In the genomic region with DNA sequence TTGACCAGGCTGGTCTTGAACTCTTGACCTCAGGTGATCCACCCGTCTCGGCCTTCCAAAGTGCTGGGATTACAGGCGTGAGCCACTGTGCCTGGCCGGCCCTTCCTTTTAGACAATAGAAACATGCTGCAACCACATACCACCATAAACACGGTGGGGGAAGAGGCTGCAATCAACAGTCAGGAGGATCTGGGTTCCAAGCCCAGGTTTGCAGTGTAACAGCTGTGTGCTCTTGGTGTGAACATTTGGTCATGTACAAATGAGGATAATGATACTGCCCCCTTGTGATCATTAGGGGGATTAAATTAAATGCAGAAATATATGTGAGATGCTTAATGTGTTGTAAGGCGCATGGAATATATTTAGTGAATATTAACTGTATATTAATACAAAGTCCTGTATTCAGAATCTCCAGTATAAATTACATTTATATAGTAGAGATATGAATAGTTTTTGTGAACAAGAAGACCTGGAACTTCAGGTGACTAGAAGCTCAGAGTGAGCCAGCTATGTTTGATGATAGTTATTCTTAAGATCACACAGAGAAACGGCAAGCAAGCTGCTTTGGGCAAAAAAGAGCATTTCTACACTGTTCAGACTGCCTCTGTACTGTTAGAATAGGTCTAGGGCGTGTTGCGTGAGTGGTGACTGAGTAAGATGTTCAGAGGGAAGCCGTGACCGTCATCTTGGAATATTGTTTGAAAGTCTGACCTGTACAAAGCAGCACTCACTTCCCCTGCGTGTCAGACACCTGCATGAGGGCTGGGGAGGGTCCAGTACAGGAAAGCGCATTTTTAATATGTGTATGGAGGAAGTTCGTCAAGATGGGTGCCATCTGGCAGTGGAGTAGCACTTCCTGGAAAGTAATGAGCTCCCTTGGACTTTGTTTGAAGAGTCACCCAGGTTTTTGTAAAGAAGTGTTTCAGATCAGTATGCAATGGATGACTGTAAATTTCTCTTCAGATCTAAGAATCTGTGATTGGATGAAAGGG, we compare ENCODE assay signal across 9 cellular contexts.
A peak's percentile ranks its signal among the peaks of the same experiment; 100 is the strongest.
DNase-seq lines count a peak whose midpoint lies in the region; ATAC-seq, FAIRE-seq and TF ChIP-seq lines count a peak whose summit lies in the region.
"Had no signal": no experiment of that assay in that cellular context is flagged by ENCODE, and none has a peak within 500 bp of the region (broad histone marks: within the 10 kb centered on the region; RNA-seq: fewer than 3 reads in every experiment).

No MANE protein-coding gene starts in this region.

- dilution Hi-C loops in keratinocyte (cut with MboI; ENCODE audit: extremely low pct_ligation_motif_present, low sequenced_read_pairs) = no loop called here

- H3K4me3 ChIP-seq in keratinocyte (ENCODE audit: control insufficient read depth in 2 of 3, extremely low read depth in 1 of 3, insufficient read depth in 2 of 3, low read depth in 1 of 3, low read length in 3 of 3) = no peak overlapping the region

- no peaks in the 10 kb centered on the region for H3K9me3 ChIP-seq in keratinocyte (ENCODE audit: control insufficient read depth, low read depth, low read length)

- H3K4me2 ChIP-seq in keratinocyte (ENCODE audit: control insufficient read depth, extremely low read depth, insufficient read depth, low read depth, low read length) = no peak overlapping the region

- no peaks in the 10 kb centered on the region for H3K9me1 ChIP-seq in keratinocyte (ENCODE audit: control insufficient read depth, extremely low read depth, insufficient read depth, low read length)

- H3K4me3 Mint-ChIP-seq in activated T-helper 17 cell treated with anti-CD3 and anti-CD28 coated beads, Interleukin-2, amount 50 U/mL, for 72 hours = no peak overlapping the region
- H3K4me3 Mint-ChIP-seq in type B pancreatic cell = peak overlapping the region; percentile 27
- H3K4me3 Mint-ChIP-seq: CD8-positive, alpha-beta memory T cell had no signal

- no peaks in the 10 kb centered on the region for H4K20me1 ChIP-seq in keratinocyte (ENCODE audit: control insufficient read depth, extremely low read depth, insufficient read depth, low read length)

- peak; percentile 25 to 56 (median 50) for TF ChIP-seq CTCF in keratinocyte (optimal IDR thresholded peaks at IDR 0.05 in 1 of 3, IDR thresholded peaks at IDR 0.05 in 1 of 3, conservative IDR thresholded peaks at IDR 0.05 in 1 of 3; ENCODE audit: extremely low read depth in 1 of 3, insufficient read depth in 2 of 3, low read length in 3 of 3)
- TF ChIP-seq CTCF in type B pancreatic cell (conservative IDR thresholded peaks at IDR 0.05) = peak; percentile 80

- no peaks in the 10 kb centered on the region for H3K9me3 Mint-ChIP-seq in activated T-helper 17 cell treated with anti-CD3 and anti-CD28 coated beads, Interleukin-2, amount 50 U/mL, for 72 hours
- no peaks in the 10 kb centered on the region for H3K9me3 Mint-ChIP-seq in type B pancreatic cell
- H3K9me3 Mint-ChIP-seq: CD8-positive, alpha-beta memory T cell had no signal

- H3K36me3 Mint-ChIP-seq in activated T-helper 17 cell treated with anti-CD3 and anti-CD28 coated beads, Interleukin-2, amount 50 U/mL, for 72 hours (ENCODE audit: low read depth) = no peaks in the 10 kb centered on the region
- H3K36me3 Mint-ChIP-seq in type B pancreatic cell = no peaks in the 10 kb centered on the region
- H3K36me3 Mint-ChIP-seq: CD8-positive, alpha-beta memory T cell had no signal

- FAIRE-seq in keratinocyte (lab: Jason Lieb, UNC) = peak; percentile 73

- H3K36me3 ChIP-seq in keratinocyte (ENCODE audit: control insufficient read depth in 2 of 2, extremely low read depth in 1 of 2, insufficient read depth in 2 of 2, low read length in 2 of 2) = no peaks in the 10 kb centered on the region

- peak; percentile 81 for ATAC-seq in GM21515 (IDR thresholded peaks at IDR 0.05; ENCODE audit: unreplicated experiment)
- ATAC-seq in activated T-helper 17 cell treated with anti-CD3 and anti-CD28 coated beads, Interleukin-2, amount 50 U/mL, for 72 hours (replicated peaks) = peak; percentile 43

- H3K4me1 Mint-ChIP-seq in activated T-helper 17 cell treated with anti-CD3 and anti-CD28 coated beads, Interleukin-2, amount 50 U/mL, for 72 hours = no peaks in the 10 kb centered on the region
- H3K4me1 Mint-ChIP-seq in type B pancreatic cell (ENCODE audit: unreplicated experiment) = peaks cover 55% of the 10 kb centered on the region
- H3K4me1 Mint-ChIP-seq: CD8-positive, alpha-beta memory T cell had no signal

- no peak overlapping the region for H3K9ac ChIP-seq in keratinocyte (ENCODE audit: control insufficient read depth, extremely low read depth, insufficient read depth, low read length)

- H3K27ac Mint-ChIP-seq in activated T-helper 17 cell treated with anti-CD3 and anti-CD28 coated beads, Interleukin-2, amount 50 U/mL, for 72 hours = no peak overlapping the region
- peak overlapping the region; percentile 73 for H3K27ac Mint-ChIP-seq in type B pancreatic cell
- H3K27ac Mint-ChIP-seq: CD8-positive, alpha-beta memory T cell had no signal

- DNase-seq in NCI-H1417 (lab: John Stamatoyannopoulos, UW) = peak; percentile 24 to 75 (median 45)
- no peak for DNase-seq in NCI-H1417 treated with DMSO at 0.1 percent for 48 hours (lab: John Stamatoyannopoulos, UW)
- DNase-seq in NCI-H2029 treated with DMSO at 0.1 percent for 48 hours (lab: John Stamatoyannopoulos, UW) = peak; percentile 21
- DNase-seq in keratinocyte (ENCODE audit: low read depth, low spot score) = no peak
- DNase-seq in type B pancreatic cell (ENCODE audit: extremely low spot score, unreplicated experiment) = no peak
- no peak for DNase-seq in NCI-H2107 (lab: John Stamatoyannopoulos, UW)

- no peak overlapping the region for H2AFZ ChIP-seq in keratinocyte (ENCODE audit: control insufficient read depth, low read length)

- no peaks in the 10 kb centered on the region for H3K27me3 Mint-ChIP-seq in activated T-helper 17 cell treated with anti-CD3 and anti-CD28 coated beads, Interleukin-2, amount 50 U/mL, for 72 hours
- no peaks in the 10 kb centered on the region for H3K27me3 Mint-ChIP-seq in type B pancreatic cell

- H3K27me3 ChIP-seq in keratinocyte (ENCODE audit: control insufficient read depth, extremely low read depth, insufficient read depth, low read length) = no peaks in the 10 kb centered on the region

- H3K79me2 ChIP-seq in keratinocyte (ENCODE audit: control insufficient read depth, insufficient read depth, low read length) = peaks cover 77% of the 10 kb centered on the region

- H3K27ac ChIP-seq in keratinocyte (ENCODE audit: control insufficient read depth, insufficient read depth, low read length) = no peak overlapping the region

- peaks cover 6% of the 10 kb centered on the region for H3K4me1 ChIP-seq in keratinocyte (ENCODE audit: control insufficient read depth, extremely low read depth, insufficient read depth, low read length)

Comparison
In these comparisons a context has a peak if more than half of its experiments do, and no peak if none do; other contexts are left out.
1. DNase-seq: peak in NCI-H1417 (3 of 3) and NCI-H2029 treated with DMSO at 0.1 percent for 48 hours (single experiment); none in NCI-H1417 treated with DMSO at 0.1 percent for 48 hours (single experiment), keratinocyte (single experiment), type B pancreatic cell (single experiment) and NCI-H2107 (single experiment).